ENCODE assay signal across 27 cellular contexts in the genomic region with DNA sequence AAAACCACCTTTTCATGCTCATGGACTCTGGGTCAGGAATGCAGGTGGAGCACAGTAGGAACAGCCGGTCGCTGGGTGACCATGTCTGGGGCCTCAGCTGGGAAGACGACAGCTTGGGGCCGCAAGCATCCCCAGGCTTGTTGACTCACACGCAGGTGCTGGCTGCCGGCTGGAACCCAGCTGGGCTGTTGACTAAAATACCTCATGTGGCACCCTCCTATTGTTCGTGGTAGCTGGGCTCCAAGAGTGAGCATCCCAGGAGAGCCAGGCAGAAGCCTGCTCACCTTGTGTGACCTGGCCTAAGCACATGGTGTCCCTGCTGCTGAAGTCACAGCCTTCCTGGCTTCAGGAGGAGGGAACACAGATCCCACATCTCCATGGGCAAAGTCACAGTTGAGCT. TPM values are rescaled to one million over a fixed set of nuclear protein-coding genes. Genes with fewer than 3 reads are reported as not detected.
DNase-seq lines count a peak whose midpoint lies in the region; TF ChIP-seq lines count a peak whose summit lies in the region.
"Had no signal": no experiment of that assay in that cellular context is flagged by ENCODE, and none has a peak within 500 bp of the region (broad histone marks: within the 10 kb centered on the region; RNA-seq: fewer than 3 reads in every experiment).

No MANE protein-coding gene starts in this region.

- H3K36me3 ChIP-seq in HEK293 (ENCODE audit: control insufficient read depth in 2 of 2, insufficient read depth in 1 of 2, low read length in 2 of 2) (peaks cover 0 to 65% of the 10 kb centered on the region in 2 experiments; a peak in 2 of 3 replicates), left ventricle myocardium inferior (peaks cover 31% of the 10 kb centered on the region)

- peak; percentile 67 for DNase-seq in A172 (ENCODE audit: low spot score)
- peak; percentile 59 for DNase-seq in NCI-H2107 (lab: John Stamatoyannopoulos, UW)
- DNase-seq in NCI-H774 (lab: John Stamatoyannopoulos, UW): peak; percentile 96
- DNase-seq in stimulated activated CD8-positive, alpha-beta memory T cell treated with anti-CD3 and anti-CD28 coated beads, Interleukin-4, amount 100 ng/mL, for 48 hours: no peak
- no peak for DNase-seq in SKM-1 (lab: John Stamatoyannopoulos, UW; ENCODE audit: unreplicated experiment)
- no peak for DNase-seq in left ventricle myocardium inferior
- no peak for DNase-seq in SW480 (ENCODE audit: low spot score)
- DNase-seq: activated CD4-positive, alpha-beta T cell treated with anti-CD3 and anti-CD28 coated beads, Interleukin-2, amount 10 ng/mL, durations not matched to agents 24 days and 14 days; activated CD8-positive, alpha-beta memory T cell treated with anti-CD3 and anti-CD28 coated beads for 24 hours; activated T-cell treated with anti-CD3 and anti-CD28 coated beads for 4 hours; amniotic stem cell; brain microvascular endothelial cell; cerebellar nuclear complex; esophagus squamous epithelium; Karpas-422; left ventricle myocardium superior; NCI-H1436 treated with DMSO at 0.1 percent for 48 hours; NCI-H446 treated with DMSO at 0.1 percent for 48 hours; Right ventricle myocardium superior; small intestine; T-helper 9 cell had no signal

- CTCF ChIA-PET in HEK293 (lab: Yijun Ruan, JAX): interaction anchor here (0.6 to 1.1 kb wide), 3 partner anchors 10 to 204 kb away, joined by 3 to 4 read pairs (median 3); a partner anchor contains a TSS

- no peak overlapping the region for H3K4me3 ChIP-seq in HEK293 (ENCODE audit: low read depth, low read length)
- no peak overlapping the region for H3K4me3 ChIP-seq in left ventricle myocardium inferior
- H3K4me3 ChIP-seq: esophagus squamous epithelium, HAP-1, heart left ventricle, thoracic aorta, vagina had no signal

- POLR2A ChIA-PET in HEK293 (lab: Yijun Ruan, JAX): no interaction called here

- no peaks in the 10 kb centered on the region for H3K27me3 ChIP-seq in left ventricle myocardium inferior (ENCODE audit: low read depth)
- H3K27me3 ChIP-seq: brain microvascular endothelial cell, esophagus squamous epithelium, foreskin keratinocyte, heart left ventricle, vagina had no signal

- no peaks in the 10 kb centered on the region for H3K9me3 ChIP-seq in HEK293 (ENCODE audit: control insufficient read depth, insufficient read depth, low read depth, low read length)
- no peaks in the 10 kb centered on the region for H3K9me3 ChIP-seq in left ventricle myocardium inferior (replicated peaks)
- H3K9me3 ChIP-seq: esophagus squamous epithelium, HAP-1, heart left ventricle, thoracic aorta, vagina had no signal

- intact Hi-C loops in left ventricle myocardium inferior (cut with micrococcal nuclease): no loop called here

- TF ChIP-seq CTCF in HEK293 (tag by site-specific recombination; IDR thresholded peaks at IDR 0.05): no peak
- no peak for TF ChIP-seq CTCF in left ventricle myocardium inferior (IDR thresholded peaks at IDR 0.05; ENCODE audit: borderline replicate concordance)

- H3K27ac ChIP-seq in HEK293 (ENCODE audit: extremely low read depth, low read depth, low read length) (no peak overlapping the region), left ventricle myocardium inferior (replicated peaks) (no peak overlapping the region)
- H3K27ac ChIP-seq: brain microvascular endothelial cell, esophagus squamous epithelium, foreskin keratinocyte, heart left ventricle, thoracic aorta, vagina had no signal

- H3K4me1 ChIP-seq in HEK293 (ENCODE audit: control insufficient read depth, insufficient read depth, low read length) (no peaks in the 10 kb centered on the region), left ventricle myocardium inferior (no peaks in the 10 kb centered on the region)
- H3K4me1 ChIP-seq: esophagus squamous epithelium, foreskin keratinocyte, HAP-1, heart left ventricle, vagina had no signal

TF ChIP-seq in HEK293, 187 proteins besides CTCF, POLR2A, EP300 and RAD21:
- TF ChIP-seq SP3 (tag by site-specific recombination; IDR thresholded peaks at IDR 0.05): no peak
- TF ChIP-seq, protein P1, sequence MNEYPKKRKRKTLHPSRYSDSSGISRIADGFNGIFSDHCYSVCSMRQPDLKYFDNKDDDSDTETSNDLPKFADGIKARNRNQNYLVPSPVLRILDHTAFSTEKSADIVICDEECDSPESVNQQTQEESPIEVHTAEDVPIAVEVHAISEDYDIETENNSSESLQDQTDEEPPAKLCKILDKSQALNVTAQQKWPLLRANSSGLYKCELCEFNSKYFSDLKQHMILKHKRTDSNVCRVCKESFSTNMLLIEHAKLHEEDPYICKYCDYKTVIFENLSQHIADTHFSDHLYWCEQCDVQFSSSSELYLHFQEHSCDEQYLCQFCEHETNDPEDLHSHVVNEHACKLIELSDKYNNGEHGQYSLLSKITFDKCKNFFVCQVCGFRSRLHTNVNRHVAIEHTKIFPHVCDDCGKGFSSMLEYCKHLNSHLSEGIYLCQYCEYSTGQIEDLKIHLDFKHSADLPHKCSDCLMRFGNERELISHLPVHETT (tag by site-specific recombination; IDR thresholded peaks at IDR 0.05): no peak
- TF ChIP-seq ZNF239 (tag by site-specific recombination; IDR thresholded peaks at IDR 0.05): no peak
- no peak for TF ChIP-seq ZNF394 (tag by site-specific recombination; IDR thresholded peaks at IDR 0.05; ENCODE audit: borderline replicate concordance)
- no peak for TF ChIP-seq ZNF791 (tag by site-specific recombination; IDR thresholded peaks at IDR 0.05)
- TF ChIP-seq ZNF184 (tag by site-specific recombination; IDR thresholded peaks at IDR 0.05): no peak
- TF ChIP-seq, protein P2, sequence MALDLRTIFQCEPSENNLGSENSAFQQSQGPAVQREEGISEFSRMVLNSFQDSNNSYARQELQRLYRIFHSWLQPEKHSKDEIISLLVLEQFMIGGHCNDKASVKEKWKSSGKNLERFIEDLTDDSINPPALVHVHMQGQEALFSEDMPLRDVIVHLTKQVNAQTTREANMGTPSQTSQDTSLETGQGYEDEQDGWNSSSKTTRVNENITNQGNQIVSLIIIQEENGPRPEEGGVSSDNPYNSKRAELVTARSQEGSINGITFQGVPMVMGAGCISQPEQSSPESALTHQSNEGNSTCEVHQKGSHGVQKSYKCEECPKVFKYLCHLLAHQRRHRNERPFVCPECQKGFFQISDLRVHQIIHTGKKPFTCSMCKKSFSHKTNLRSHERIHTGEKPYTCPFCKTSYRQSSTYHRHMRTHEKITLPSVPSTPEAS (tag by site-specific recombination; IDR thresholded peaks at IDR 0.05): no peak
- peak; percentile 81 for TF ChIP-seq ZIC2 (tag by site-specific recombination; IDR thresholded peaks at IDR 0.05)
- no peak for TF ChIP-seq ZNF366 (tag by site-specific recombination; conservative IDR thresholded peaks at IDR 0.05)

RNA-seq across cellular contexts. Expression of a gene that starts 9.4 kb away (rescaled TPM):
- total RNA-seq in A172 (2014; rRNA removed; shearing (Covaris generic)): 76.7 and 79.7 TPM in 2 replicates
- 13.6 TPM for total RNA-seq in left ventricle myocardium inferior

RNA-seq across cellular contexts. Expression of a gene that starts 20.8 kb away (rescaled TPM):
- total RNA-seq in A172 (2014; rRNA removed; shearing (Covaris generic)): 14.7 and 22.0 TPM in 2 replicates
- 16.9 TPM for total RNA-seq in left ventricle myocardium inferior

RNA-seq across cellular contexts. Expression of a gene that starts 22.9 kb away (rescaled TPM):
- 13.3 and 16.1 TPM in 2 replicates for total RNA-seq in A172 (2014; rRNA removed; shearing (Covaris generic))
- total RNA-seq in left ventricle myocardium inferior: 7.3 TPM

RNA-seq across cellular contexts. Expression of a gene that starts 51.0 kb away (rescaled TPM):
- 80.0 and 127 TPM in 2 replicates for total RNA-seq in A172 (2014; rRNA removed; shearing (Covaris generic))
- total RNA-seq in left ventricle myocardium inferior: 53.8 TPM

RNA-seq across cellular contexts. Expression of a gene that starts 56.2 kb away (rescaled TPM):
- 17.4 and 21.5 TPM in 2 replicates for total RNA-seq in A172 (2014; rRNA removed; shearing (Covaris generic))
- 5.2 TPM for total RNA-seq in left ventricle myocardium inferior

Comparison
In these comparisons a context has a peak if more than half of its experiments do, and no peak if none do; other contexts are left out.
1. DNase-seq: peak in A172 (single experiment), NCI-H2107 (single experiment) and NCI-H774 (single experiment); none in stimulated activated CD8-positive, alpha-beta memory T cell treated with anti-CD3 and anti-CD28 coated beads, Interleukin-4, amount 100 ng/mL, for 48 hours (single experiment), SKM-1 (single experiment), left ventricle myocardium inferior (single experiment) and SW480 (single experiment).